24 cellular contexts compared by ENCODE assay signal in the genomic region with DNA sequence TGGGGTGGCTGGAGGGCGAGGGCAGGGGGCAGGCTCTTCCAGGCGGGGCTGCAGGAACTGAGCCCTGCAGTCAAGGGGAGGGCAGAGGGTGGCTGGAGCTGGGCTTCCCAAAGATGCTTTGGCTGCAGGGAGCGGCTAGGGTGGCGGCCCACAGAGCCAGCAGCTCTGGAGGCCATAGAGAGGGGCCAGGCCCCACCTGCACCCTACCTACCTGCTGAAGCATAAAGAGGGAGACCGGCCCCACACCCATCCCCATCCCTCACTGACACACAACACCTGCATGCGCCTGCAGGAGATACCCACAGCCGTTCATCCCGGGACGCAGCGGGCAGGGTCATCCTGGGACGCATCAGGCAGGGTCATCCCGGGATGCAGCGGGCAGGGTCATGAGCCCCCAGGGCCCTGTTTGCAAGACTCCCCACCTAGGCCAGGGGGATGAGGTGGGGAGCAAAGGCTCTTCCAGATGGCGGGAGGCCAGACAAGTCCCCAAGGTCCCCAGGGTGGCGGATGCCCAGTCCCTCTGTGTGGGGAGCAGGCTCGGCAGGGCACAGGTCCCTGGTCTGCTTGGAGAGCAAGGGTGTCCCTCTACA.
"Had no signal": no experiment of that assay in that cellular context is flagged by ENCODE, and none has a peak within 500 bp of the region (broad histone marks: within the 10 kb centered on the region; RNA-seq: fewer than 3 reads in every experiment).

No MANE protein-coding gene starts in this region.

- H3K27ac Mint-ChIP-seq: activated B cell treated with CpG ODN at 0.5 μM for 24 hours; activated CD4-positive, alpha-beta T cell treated with anti-CD3 and anti-CD28 coated beads, Interleukin-2, amount 10 ng/mL, durations not matched to agents 24 days and 14 days; activated naive CD4-positive, alpha-beta T cell treated with anti-CD3 and anti-CD28 coated beads, Interleukin-2, amount 50 U/mL, for 72 hours; activated naive CD8-positive, alpha-beta T cell treated with anti-CD3 and anti-CD28 coated beads, Interleukin-2, amount 50 U/mL, for 24 hours; T-helper 17 cell had no signal

- H3K4me3 Mint-ChIP-seq: activated B cell treated with CpG ODN at 0.5 μM for 24 hours; activated CD4-positive, alpha-beta T cell treated with anti-CD3 and anti-CD28 coated beads, Interleukin-2, amount 10 ng/mL, durations not matched to agents 24 days and 14 days; activated naive CD8-positive, alpha-beta T cell treated with anti-CD3 and anti-CD28 coated beads, Interleukin-2, amount 50 U/mL, for 24 hours; activated T-cell treated with anti-CD3 and anti-CD28 coated beads, Interleukin-2, amount 50 U/mL, for 4 hours; T-helper 17 cell had no signal

- H3K36me3 Mint-ChIP-seq: activated naive CD4-positive, alpha-beta T cell treated with anti-CD3 and anti-CD28 coated beads, Interleukin-2, amount 50 U/mL, for 72 hours had no signal

- H3K9me3 Mint-ChIP-seq: activated B cell treated with CpG ODN at 0.5 μM for 24 hours; activated CD4-positive, alpha-beta T cell treated with anti-CD3 and anti-CD28 coated beads, Interleukin-2, amount 10 ng/mL, durations not matched to agents 24 days and 14 days; activated naive CD4-positive, alpha-beta T cell treated with anti-CD3 and anti-CD28 coated beads, Interleukin-2, amount 50 U/mL, for 72 hours; activated naive CD8-positive, alpha-beta T cell treated with anti-CD3 and anti-CD28 coated beads, Interleukin-2, amount 50 U/mL, for 24 hours; activated T-cell treated with anti-CD3 and anti-CD28 coated beads, Interleukin-2, amount 50 U/mL, for 4 hours had no signal

- ATAC-seq: activated naive CD4-positive, alpha-beta T cell treated with anti-CD3 and anti-CD28 coated beads, Interleukin-2, amount 50 U/mL, for 72 hours; activated naive CD8-positive, alpha-beta T cell treated with anti-CD3 and anti-CD28 coated beads, Interleukin-2, amount 50 U/mL, for 24 hours; activated T-cell treated with anti-CD3 and anti-CD28 coated beads, Interleukin-2, amount 50 U/mL, for 4 hours; body of pancreas; T-helper 17 cell had no signal

- H3K27me3 Mint-ChIP-seq: activated CD4-positive, alpha-beta T cell treated with anti-CD3 and anti-CD28 coated beads, Interleukin-2, amount 10 ng/mL, durations not matched to agents 24 days and 14 days; T-helper 17 cell had no signal

- H3K4me3 ChIP-seq: ascending aorta, body of pancreas, Peyer's patch had no signal

- H3K9me3 ChIP-seq: ascending aorta, body of pancreas, Peyer's patch had no signal

- DNase-seq: activated B cell treated with CpG ODN at 0.5 μM for 24 hours; activated CD4-positive, alpha-beta T cell treated with anti-CD3 and anti-CD28 coated beads for 1 hour; activated CD4-positive, alpha-beta T cell treated with anti-CD3 and anti-CD28 coated beads, Interleukin-2, amount 10 ng/mL, durations not matched to agents 24 days and 14 days; activated CD4-positive, alpha-beta T cell treated with anti-CD3 and anti-CD28 coated beads, Interleukin-2, amount 50 U/mL, for 48 hours; activated effector memory CD4-positive, alpha-beta T cell treated with anti-CD3 and anti-CD28 coated beads, Interleukin-2, amount 50 U/mL, for 16 hours; activated naive CD4-positive, alpha-beta T cell treated with Interleukin-2 at 50 U/mL for 16 hours; activated naive CD8-positive, alpha-beta T cell treated with anti-CD3 and anti-CD28 coated beads, Interleukin-2, amount 50 U/mL, for 24 hours; activated T-cell treated with anti-CD3 and anti-CD28 coated beads, Interleukin-2, amount 50 U/mL, for 4 hours; amniotic stem cell; Karpas-422; NCI-H1105 treated with DMSO at 0.1 percent for 48 hours; NCI-H1436 treated with DMSO at 0.1 percent for 48 hours; NCI-H187; NCI-H2081; NCI-H510A treated with DMSO at 0.1 percent for 48 hours; NCI-H69; NK-92 treated with Interleukin-12 subunit alpha and Interleukin-12 subunit beta, amount 100 ng/mL, for 24 hours; Peyer's patch; SIG-M5; T-helper 17 cell; T-helper 9 cell had no signal

- H3K27me3 ChIP-seq: ascending aorta, body of pancreas, Peyer's patch had no signal

- H3K36me3 ChIP-seq: ascending aorta, Peyer's patch had no signal

- H3K27ac ChIP-seq: ascending aorta, body of pancreas, Peyer's patch had no signal
